12 cellular contexts compared by ENCODE assay signal in genomic region chr1:20603473-20604464, GRCh38. TPM values are rescaled to one million over a fixed set of nuclear protein-coding genes. Genes with fewer than 3 reads are reported as not detected.
DNase-seq lines count a peak whose midpoint lies in the region; TF ChIP-seq lines count a peak whose summit lies in the region.
"Had no signal": no experiment of that assay in that cellular context is flagged by ENCODE, and none has a peak within 500 bp of the region (broad histone marks: within the 10 kb centered on the region; RNA-seq: fewer than 3 reads in every experiment).

No MANE protein-coding gene starts in this region.

- in situ Hi-C loops in mammary epithelial cell (cut with MboI; ENCODE audit: low sequenced_read_pairs in 2 of 2) = no loop called here

- DNase-seq in AG20443 (ENCODE audit: low spot score) = peak; percentile 89
- DNase-seq in MG63 = peak; percentile 87
- peak; percentile 94 for DNase-seq in mammary epithelial cell
- DNase-seq in NCI-H1417 (lab: John Stamatoyannopoulos, UW) = no peak
- DNase-seq in NK-92 (lab: John Stamatoyannopoulos, UW; ENCODE audit: unreplicated experiment) = no peak
- DNase-seq in activated T-cell treated with anti-CD3 and anti-CD28 coated beads, Interleukin-2, amount 50 U/mL, for 24 hours = no peak
- no peak for DNase-seq in OCI-M1 (lab: John Stamatoyannopoulos, UW)
- DNase-seq: activated naive CD4-positive, alpha-beta T cell treated with Interleukin-2 at 50 U/mL for 16 hours; CD4-positive, alpha-beta memory T cell; NCI-H1417 treated with DMSO at 0.1 percent for 48 hours; retina had no signal

- no peaks in the 10 kb centered on the region for H3K27me3 Mint-ChIP-seq in activated T-cell treated with anti-CD3 and anti-CD28 coated beads, Interleukin-2, amount 50 U/mL, for 24 hours

- TF ChIP-seq CTCF in mammary epithelial cell (conservative IDR thresholded peaks at IDR 0.05 in 1 of 2, IDR thresholded peaks at IDR 0.05 in 1 of 2; ENCODE audit: extremely low read depth in 1 of 2, insufficient read depth in 1 of 2, low read depth in 1 of 2, low read length in 2 of 2) (no peak), liver (IDR thresholded peaks at IDR 0.05; ENCODE audit: low read depth, low read length, missing input control) (no peak)

- H3K4me1 ChIP-seq in mammary epithelial cell (ENCODE audit: insufficient read depth, low read length) (peaks cover 57% of the 10 kb centered on the region), liver (ENCODE audit: control insufficient read depth in 4 of 4, insufficient read depth in 4 of 4, low read length in 3 of 4) (peaks cover 14 to 46% (median 27%) of the 10 kb centered on the region in 4 donors)

- no peaks in the 10 kb centered on the region for H3K4me1 Mint-ChIP-seq in activated T-cell treated with anti-CD3 and anti-CD28 coated beads, Interleukin-2, amount 50 U/mL, for 24 hours (ENCODE audit: low read depth)
- H3K4me1 Mint-ChIP-seq: CD4-positive, alpha-beta memory T cell had no signal

- peak overlapping the region; percentile 12 for H3K4me2 ChIP-seq in mammary epithelial cell (ENCODE audit: insufficient read depth, low read depth, low read length)

- dilution Hi-C loops in mammary epithelial cell (cut with HindIII; ENCODE audit: low sequenced_read_pairs) = no loop called here

- H3K27ac ChIP-seq in mammary epithelial cell (ENCODE audit: insufficient read depth, low read depth, low read length) (peak overlapping the region; percentile 96), liver (ENCODE audit: low read depth in 1 of 2, low read length in 2 of 2) (peak overlapping the region; percentile 56 to 92)

- peaks cover 39% of the 10 kb centered on the region for H3K79me2 ChIP-seq in mammary epithelial cell (ENCODE audit: insufficient read depth, low read length)

- no peak overlapping the region for H2AFZ ChIP-seq in mammary epithelial cell (ENCODE audit: low read depth, low read length)

- WGBS in mammary epithelial cell (ENCODE audit: low coverage, missing lambda C conversion rate) = 66% methylated on average over 9 of the region's 9 CpGs
- 54% methylated on average over 9 of the region's 9 CpGs for WGBS in liver

- BruUV-seq in mammary epithelial cell (replicated peaks; lab: Mats Ljungman, UMichigan) = TSS peak; percentile 87

- H3K4me3 Mint-ChIP-seq in activated T-cell treated with anti-CD3 and anti-CD28 coated beads, Interleukin-2, amount 50 U/mL, for 24 hours = no peak overlapping the region
- H3K4me3 Mint-ChIP-seq: CD4-positive, alpha-beta memory T cell had no signal

- H3K9me3 Mint-ChIP-seq in activated T-cell treated with anti-CD3 and anti-CD28 coated beads, Interleukin-2, amount 50 U/mL, for 24 hours = no peaks in the 10 kb centered on the region

- intact Hi-C loops in mammary epithelial cell (cut with micrococcal nuclease) = loop anchor here (1.0 to 2.0 kb wide), 3 partner anchors 9 to 30 kb away; partner anchors contain the start of gene PINK1

- no peak for TF ChIP-seq RAD21 in liver (IDR thresholded peaks at IDR 0.05)

- no peaks in the 10 kb centered on the region for H3K27me3 ChIP-seq in MG63
- H3K27me3 ChIP-seq in mammary epithelial cell (ENCODE audit: insufficient read depth, low read length) = no peaks in the 10 kb centered on the region
- no peaks in the 10 kb centered on the region for H3K27me3 ChIP-seq in liver (ENCODE audit: control insufficient read depth in 4 of 4, insufficient read depth in 4 of 4, low read length in 3 of 4)

- H3K27ac Mint-ChIP-seq in activated T-cell treated with anti-CD3 and anti-CD28 coated beads, Interleukin-2, amount 50 U/mL, for 24 hours = no peak overlapping the region

- CTCF ChIA-PET in mammary epithelial cell (lab: Charles Lee; ENCODE audit: low non-redundant PET) = no interaction called here

- no peak overlapping the region for H3K4me3 ChIP-seq in MG63
- H3K4me3 ChIP-seq in mammary epithelial cell (replicated peaks in 1 of 3; ENCODE audit: insufficient read depth in 1 of 3, low read depth in 2 of 3, low read length in 3 of 3) = no peak overlapping the region
- no peak overlapping the region for H3K4me3 ChIP-seq in liver (ENCODE audit: low read depth in 1 of 3, low read length in 3 of 3)

- H4K20me1 ChIP-seq in mammary epithelial cell (ENCODE audit: insufficient read depth, low read length) = no peaks in the 10 kb centered on the region

- H3K9ac ChIP-seq in mammary epithelial cell (ENCODE audit: insufficient read depth, low read length) = peak overlapping the region; percentile 73
- no peak overlapping the region for H3K9ac ChIP-seq in liver (ENCODE audit: low read depth in 1 of 2, low read length in 2 of 2)

- H3K36me3 ChIP-seq in MG63 = no peaks in the 10 kb centered on the region
- H3K36me3 ChIP-seq in mammary epithelial cell (ENCODE audit: insufficient read depth, low read length) = peaks cover 8% of the 10 kb centered on the region
- peaks cover 0 to 1% (median under 1%) of the 10 kb centered on the region in 4 donors for H3K36me3 ChIP-seq in liver (ENCODE audit: control insufficient read depth in 4 of 4, insufficient read depth in 3 of 4, low read depth in 1 of 4, low read length in 3 of 4)

- H3K9me3 ChIP-seq in MG63 (no peaks in the 10 kb centered on the region), mammary epithelial cell (replicated peaks; ENCODE audit: insufficient read depth, low read length) (no peaks in the 10 kb centered on the region), liver (ENCODE audit: control insufficient read depth in 4 of 4, low read length in 3 of 4) (no peaks in the 10 kb centered on the region)

- H3K36me3 Mint-ChIP-seq in activated T-cell treated with anti-CD3 and anti-CD28 coated beads, Interleukin-2, amount 50 U/mL, for 24 hours (ENCODE audit: low read depth) = no peaks in the 10 kb centered on the region
- H3K36me3 Mint-ChIP-seq: CD4-positive, alpha-beta memory T cell had no signal

TF ChIP-seq in liver, 16 proteins besides CTCF, POLR2A, EP300 and RAD21 (continues in another document):
- no peak for TF ChIP-seq TAF1 (conservative IDR thresholded peaks at IDR 0.05)
- no peak for TF ChIP-seq ATF3 (IDR thresholded peaks at IDR 0.05)
- peak; percentile 35 for TF ChIP-seq MAX (IDR thresholded peaks at IDR 0.05)
- peak; percentile 20 for TF ChIP-seq ZBTB33 (IDR thresholded peaks at IDR 0.05)
- TF ChIP-seq HNF4A (conservative IDR thresholded peaks at IDR 0.05) = peak; percentile 68 to 69
- TF ChIP-seq YY1 (IDR thresholded peaks at IDR 0.05) = peak; percentile 44
- TF ChIP-seq HNF4G (IDR thresholded peaks at IDR 0.05) = peak; percentile 33
- TF ChIP-seq FOXA1 (IDR thresholded peaks at IDR 0.05) = no peak
- TF ChIP-seq SP1 (IDR thresholded peaks at IDR 0.05) = peak; percentile 70
- no peak for TF ChIP-seq GABPA (IDR thresholded peaks at IDR 0.05 in 1 of 2, conservative IDR thresholded peaks at IDR 0.05 in 1 of 2)
- TF ChIP-seq JUND (IDR thresholded peaks at IDR 0.05) = no peak

RNA-seq across cellular contexts. Expression of gene CDA, which starts 14.9 kb away (rescaled TPM):
- not detected in 2 replicates for total RNA-seq in MG63 (2014; rRNA removed; shearing (Covaris generic); ENCODE audit: low replicate concordance)
- total RNA-seq in mammary epithelial cell = 10 to 100 TPM in 1 of 2 donors, 1 to 10 TPM in 1; 2.8 to 91.5 TPM
- polyA plus RNA-seq in mammary epithelial cell = 371 TPM
- polyA minus RNA-seq in mammary epithelial cell = 543 TPM
- total RNA-seq in liver = 1 to 10 TPM in 1 of 2 donors, under 1 TPM in 1; 0.42 to 8.1 TPM
- polyA plus RNA-seq in liver = 10 to 100 TPM; 25.6 to 38.9 TPM
- total RNA-seq: CD4-positive, alpha-beta memory T cell had no signal
- polyA plus RNA-seq: CD4-positive, alpha-beta memory T cell had no signal

RNA-seq across cellular contexts. Expression of gene PINK1, which starts 29.5 kb away (rescaled TPM):
- 73.3 and 84.0 TPM in 2 replicates for total RNA-seq in MG63 (2014; rRNA removed; shearing (Covaris generic); ENCODE audit: low replicate concordance)
- total RNA-seq in mammary epithelial cell (10 to 100 TPM; 57.2 to 90.0 TPM), liver (10 to 100 TPM; 55.9 to 68.5 TPM)
- polyA plus RNA-seq in mammary epithelial cell (55.6 TPM), liver (100 to 1,000 TPM in 1 of 2 donors, 10 to 100 TPM in 1; 52.7 to 118 TPM)
- 23.6 TPM for polyA minus RNA-seq in mammary epithelial cell

RNA-seq across cellular contexts. Expression of gene FAM43B, which starts 51.4 kb away (rescaled TPM):
- 0.15 TPM in 1 of 2 replicates, not detected in the other for total RNA-seq in MG63 (2014; rRNA removed; shearing (Covaris generic); ENCODE audit: low replicate concordance)
- total RNA-seq in mammary epithelial cell (under 1 TPM in 1 of 2 donors, not detected in 1; 0.49 TPM), liver (under 1 TPM; 0.08 to 0.09 TPM)
- polyA plus RNA-seq in mammary epithelial cell (0.28 TPM), liver (under 1 TPM; 0.06 TPM)
- not detected for polyA minus RNA-seq in mammary epithelial cell
- total RNA-seq: CD4-positive, alpha-beta memory T cell had no signal
- polyA plus RNA-seq: CD4-positive, alpha-beta memory T cell had no signal

RNA-seq across cellular contexts. Expression of gene DDOST, which starts 57.4 kb away (rescaled TPM):
- total RNA-seq in MG63 (2014; rRNA removed; shearing (Covaris generic); ENCODE audit: low replicate concordance) = 307 and 434 TPM in 2 replicates
- 100 to 1,000 TPM; 181 to 238 TPM for total RNA-seq in mammary epithelial cell
- 320 TPM for polyA plus RNA-seq in mammary epithelial cell
- polyA minus RNA-seq in mammary epithelial cell = 162 TPM
- 100 to 1,000 TPM; 152 to 176 TPM for total RNA-seq in liver
- 100 to 1,000 TPM in 1 of 2 donors, 10 to 100 TPM in 1; 70.2 to 193 TPM for polyA plus RNA-seq in liver

Comparison
In these comparisons a context has a peak if more than half of its experiments do, and no peak if none do; other contexts are left out.
1. DNase-seq: peak in AG20443 (single experiment), MG63 (single experiment) and mammary epithelial cell (single experiment); none in NCI-H1417 (0 of 3), NK-92 (single experiment), activated T-cell treated with anti-CD3 and anti-CD28 coated beads, Interleukin-2, amount 50 U/mL, for 24 hours (single experiment) and OCI-M1 (single experiment).